21 cellular contexts compared by ENCODE assay signal in genomic region chr13:32200741-32201140, GRCh38.
"Had no signal": no experiment of that assay in that cellular context is flagged by ENCODE, and none has a peak within 500 bp of the region (broad histone marks: within the 10 kb centered on the region; RNA-seq: fewer than 3 reads in every experiment).

No MANE protein-coding gene starts in this region.

- H3K4me3 ChIP-seq: adrenal gland, ascending aorta, gastroesophageal sphincter, mucosa of descending colon, spleen, thoracic aorta, upper lobe of left lung had no signal

- DNase-seq: activated B cell treated with CpG ODN at 0.5 μM for 24 hours; activated CD4-positive, alpha-beta T cell treated with anti-CD3 and anti-CD28 coated beads for 36 hours; activated CD4-positive, alpha-beta T cell treated with anti-CD3 and anti-CD28 coated beads, Interleukin-2, amount 50 U/mL, for 4 hours; activated CD8-positive, alpha-beta memory T cell treated with anti-CD3 and anti-CD28 coated beads for 24 hours; activated CD8-positive, alpha-beta memory T cell treated with anti-CD3 and anti-CD28 coated beads, Interleukin-2, amount 50 U/mL, for 4 hours; activated T-cell treated with anti-CD3 and anti-CD28 coated beads, Interleukin-2, amount 50 U/mL, for 24 hours; adrenal gland; brain microvascular endothelial cell; central memory CD4-positive, alpha-beta T cell; effector memory CD4-positive, alpha-beta T cell; mesenchymal stem cell; mucosa of descending colon; naive B cell; nucleus accumbens; spleen; stimulated activated CD4-positive, alpha-beta T cell treated with anti-CD3 and anti-CD28 coated beads, Interleukin-4, amount 100 ng/mL, for 1 hour; stimulated activated naive CD4-positive, alpha-beta T cell treated with Interleukin-2 at 50 U/mL for 16 hours; upper lobe of left lung had no signal
